In genomic region chr12:4302881-4303280, GRCh38 we compare ENCODE assay signal across 1 cellular context.
A peak's percentile ranks its signal among the peaks of the same experiment; 100 is the strongest.
TF ChIP-seq lines count a peak whose summit lies in the region.

No MANE protein-coding gene starts in this region.

TF ChIP-seq in HepG2, 621 proteins besides CTCF, POLR2A, EP300 and RAD21 (continues in another document):
- TF ChIP-seq ZSCAN30 (CRISPR knock-in tag; IDR thresholded peaks at IDR 0.05), result no peak
- no peak for TF ChIP-seq ZBTB20 (CRISPR knock-in tag; IDR thresholded peaks at IDR 0.05; ENCODE audit: borderline replicate concordance, low read depth)
- TF ChIP-seq CBX5 (CRISPR knock-in tag; IDR thresholded peaks at IDR 0.05; ENCODE audit: borderline replicate concordance), result no peak
- TF ChIP-seq TEAD2 (CRISPR knock-in tag; IDR thresholded peaks at IDR 0.05), result no peak
- no peak for TF ChIP-seq ZNF17 (CRISPR knock-in tag; IDR thresholded peaks at IDR 0.05)
- no peak for TF ChIP-seq GMEB2 (CRISPR knock-in tag; IDR thresholded peaks at IDR 0.05; ENCODE audit: low read depth)
- TF ChIP-seq YEATS4 (CRISPR knock-in tag; IDR thresholded peaks at IDR 0.05; ENCODE audit: borderline replicate concordance), result no peak
- no peak for TF ChIP-seq TERF1 (CRISPR knock-in tag; IDR thresholded peaks at IDR 0.05)
- TF ChIP-seq POLR2AphosphoS5 (IDR thresholded peaks at IDR 0.05; ENCODE audit: low read depth, low read length), result peak; percentile 40; the same call in 1 of the 2 replicates
- TF ChIP-seq GATA4 (IDR thresholded peaks at IDR 0.05; ENCODE audit: borderline replicate concordance, low read depth), result no peak
- TF ChIP-seq RARA (CRISPR knock-in tag; IDR thresholded peaks at IDR 0.05), result no peak
- TF ChIP-seq HNRNPH1 (optimal IDR thresholded peaks at IDR 0.05; ENCODE audit: low read depth, low read length), result no peak
- TF ChIP-seq LCORL (IDR thresholded peaks at IDR 0.05), result no peak
- 0 out of 2 replicates have a peak, but pooled peaks have one; percentile 11 for TF ChIP-seq LCORL (CRISPR knock-in tag; IDR thresholded peaks at IDR 0.05)
- TF ChIP-seq ZNF362 (CRISPR knock-in tag; IDR thresholded peaks at IDR 0.05; ENCODE audit: borderline replicate concordance), result no peak
- no peak for TF ChIP-seq ETS1 (CRISPR knock-in tag; IDR thresholded peaks at IDR 0.05)
- TF ChIP-seq ZNF264 (CRISPR knock-in tag; IDR thresholded peaks at IDR 0.05), result 0 out of 2 replicates have a peak, but pooled peaks have one; percentile 32
- TF ChIP-seq MYPOP (CRISPR knock-in tag; IDR thresholded peaks at IDR 0.05), result no peak
- no peak for TF ChIP-seq CHD4 (IDR thresholded peaks at IDR 0.05; ENCODE audit: borderline replicate concordance, low read length)
- no peak for TF ChIP-seq ZBTB8A (CRISPR knock-in tag; IDR thresholded peaks at IDR 0.05; ENCODE audit: borderline replicate concordance, low read depth)
- no peak for TF ChIP-seq RORA (CRISPR knock-in tag; IDR thresholded peaks at IDR 0.05)
- no peak for TF ChIP-seq ZNF616 (CRISPR knock-in tag; IDR thresholded peaks at IDR 0.05; ENCODE audit: low read depth)
- no peak for TF ChIP-seq DNMT3B (CRISPR knock-in tag; conservative IDR thresholded peaks at IDR 0.05)
- no peak for TF ChIP-seq ZNF407 (CRISPR knock-in tag; IDR thresholded peaks at IDR 0.05; ENCODE audit: not compliant biosample characterization)
- TF ChIP-seq IKZF4 (CRISPR knock-in tag; IDR thresholded peaks at IDR 0.05; ENCODE audit: borderline replicate concordance, low read depth, not compliant biosample characterization), result no peak
- TF ChIP-seq ZMAT5 (CRISPR knock-in tag; IDR thresholded peaks at IDR 0.05; ENCODE audit: borderline replicate concordance, low read depth), result no peak
- TF ChIP-seq ZNF276 (CRISPR knock-in tag; IDR thresholded peaks at IDR 0.05; ENCODE audit: low read depth), result no peak
- no peak for TF ChIP-seq THAP8 (CRISPR knock-in tag; IDR thresholded peaks at IDR 0.05; ENCODE audit: borderline replicate concordance)
- TF ChIP-seq HIVEP1 (CRISPR knock-in tag; IDR thresholded peaks at IDR 0.05), result no peak
- TF ChIP-seq AKAP8 (CRISPR knock-in tag; IDR thresholded peaks at IDR 0.05), result no peak
- 0 out of 2 replicates have a peak, but pooled peaks have one; percentile 25 for TF ChIP-seq ZNF329 (CRISPR knock-in tag; IDR thresholded peaks at IDR 0.05; ENCODE audit: low read depth)
- TF ChIP-seq THAP9 (CRISPR knock-in tag; IDR thresholded peaks at IDR 0.05; ENCODE audit: borderline replicate concordance), result no peak
- no peak for TF ChIP-seq ZNF788 (CRISPR knock-in tag; IDR thresholded peaks at IDR 0.05; ENCODE audit: borderline replicate concordance)
- TF ChIP-seq THAP7 (CRISPR knock-in tag; IDR thresholded peaks at IDR 0.05), result no peak
- TF ChIP-seq ZNF569 (CRISPR knock-in tag; IDR thresholded peaks at IDR 0.05; ENCODE audit: borderline replicate concordance), result no peak
- no peak for TF ChIP-seq NR0B2 (CRISPR knock-in tag; IDR thresholded peaks at IDR 0.05)
- no peak for TF ChIP-seq TEAD3 (CRISPR knock-in tag; optimal IDR thresholded peaks at IDR 0.05; ENCODE audit: borderline replicate concordance)
- TF ChIP-seq ZC3H13 (CRISPR knock-in tag; IDR thresholded peaks at IDR 0.05), result no peak
